1 cellular context compared by ENCODE assay signal in genomic region chr19:49641688-49642487, GRCh38.
TF ChIP-seq lines count a peak whose summit lies in the region.

TSS of gene SCAF1 (plus strand) at chr19:49642209. CDS start at chr19:49645027, 2,818 bp downstream.

TF ChIP-seq in HepG2, 621 proteins besides CTCF, POLR2A, EP300 and RAD21 (continued from another document):
- TF ChIP-seq ZNF276 (CRISPR knock-in tag; IDR thresholded peaks at IDR 0.05; ENCODE audit: low read depth) (no peak), ISL2 (CRISPR knock-in tag; IDR thresholded peaks at IDR 0.05) (peak; percentile 74), CSRNP1 (CRISPR knock-in tag; IDR thresholded peaks at IDR 0.05) (no peak), FOXA1 (IDR thresholded peaks at IDR 0.05) (no peak), FOXA1 (CRISPR knock-in tag; IDR thresholded peaks at IDR 0.05) (0 out of 2 replicates have a peak, but pooled peaks have one; percentile 9), ZNF770 (CRISPR knock-in tag; IDR thresholded peaks at IDR 0.05) (no peak), ZNF503 (CRISPR knock-in tag; IDR thresholded peaks at IDR 0.05) (no peak; the same call in 1 of the 2 replicates), ELF3 (CRISPR knock-in tag; IDR thresholded peaks at IDR 0.05) (peak; percentile 68; the same call in 1 of the 2 replicates), ATM (IDR thresholded peaks at IDR 0.05; ENCODE audit: borderline replicate concordance) (no peak), ZSCAN20 (CRISPR knock-in tag; IDR thresholded peaks at IDR 0.05; ENCODE audit: borderline replicate concordance) (no peak), MLXIP (CRISPR knock-in tag; IDR thresholded peaks at IDR 0.05; ENCODE audit: borderline replicate concordance) (peak; percentile 36; the same call in 1 of the 2 replicates), ZMAT3 (CRISPR knock-in tag; conservative IDR thresholded peaks at IDR 0.05) (no peak), ATRX (CRISPR knock-in tag; IDR thresholded peaks at IDR 0.05; ENCODE audit: borderline replicate concordance) (no peak), ZNF205 (CRISPR knock-in tag; IDR thresholded peaks at IDR 0.05) (0 out of 2 replicates have a peak, but pooled peaks have one; percentile 13), ZNF329 (CRISPR knock-in tag; IDR thresholded peaks at IDR 0.05; ENCODE audit: low read depth) (no peak; the same call in 1 of the 2 replicates), TFDP1 (CRISPR knock-in tag; IDR thresholded peaks at IDR 0.05; ENCODE audit: borderline replicate concordance) (peak; percentile 87), DBP (CRISPR knock-in tag; IDR thresholded peaks at IDR 0.05; ENCODE audit: not compliant biosample characterization) (no peak), CBX1 (IDR thresholded peaks at IDR 0.05; ENCODE audit: low read depth) (no peak), MYNN (CRISPR knock-in tag; IDR thresholded peaks at IDR 0.05; ENCODE audit: low read depth) (no peak), ZNF20 (CRISPR knock-in tag; IDR thresholded peaks at IDR 0.05) (no peak; the same call in 1 of the 2 replicates), ZNF367 (CRISPR knock-in tag; IDR thresholded peaks at IDR 0.05; ENCODE audit: borderline replicate concordance) (no peak), FUBP1 (CRISPR knock-in tag; IDR thresholded peaks at IDR 0.05; ENCODE audit: borderline replicate concordance) (no peak), ZFP36L2 (CRISPR knock-in tag; IDR thresholded peaks at IDR 0.05) (no peak), JUN (CRISPR knock-in tag; IDR thresholded peaks at IDR 0.05) (no peak), ZNF3 (CRISPR knock-in tag; IDR thresholded peaks at IDR 0.05) (no peak), IRX3 (CRISPR knock-in tag; IDR thresholded peaks at IDR 0.05; ENCODE audit: borderline replicate concordance, low read depth) (no peak), ZBED4 (CRISPR knock-in tag; IDR thresholded peaks at IDR 0.05; ENCODE audit: borderline replicate concordance) (no peak), ZNF18 (CRISPR knock-in tag; IDR thresholded peaks at IDR 0.05; ENCODE audit: insufficient replicate concordance) (no peak), KLF12 (CRISPR knock-in tag; IDR thresholded peaks at IDR 0.05; ENCODE audit: borderline replicate concordance) (peak; percentile 97), ZNF777 (CRISPR knock-in tag; IDR thresholded peaks at IDR 0.05) (0 out of 2 replicates have a peak, but pooled peaks have one; percentile 23), ZNF296 (CRISPR knock-in tag; conservative IDR thresholded peaks at IDR 0.05) (no peak), SKIL (CRISPR knock-in tag; IDR thresholded peaks at IDR 0.05; ENCODE audit: borderline replicate concordance) (0 out of 2 replicates have a peak, but pooled peaks have one; percentile 25)
TF ChIP-seq in HepG2: peak in this region for 223.
